ENCODE assay signal across 23 cellular contexts in genomic region chr1:91120915-91121314, GRCh38.
DNase-seq lines count a peak whose midpoint lies in the region; ATAC-seq and TF ChIP-seq lines count a peak whose summit lies in the region.
"Had no signal": no experiment of that assay in that cellular context is flagged by ENCODE, and none has a peak within 500 bp of the region (broad histone marks: within the 10 kb centered on the region; RNA-seq: fewer than 3 reads in every experiment).

No MANE protein-coding gene starts in this region.

- peak overlapping the region; percentile 20 for H2AFZ ChIP-seq in GM23338
- H2AFZ ChIP-seq: GM23248 had no signal

- H3F3A ChIP-seq in GM23338 (replicated peaks; ENCODE audit: low read depth): peaks cover 17% of the 10 kb centered on the region; the same call in 1 of the 2 replicates

- peak overlapping the region; percentile 89 for H3K27ac ChIP-seq in GM23338 (ENCODE audit: low read depth)
- no peak overlapping the region for H3K27ac ChIP-seq in body of pancreas
- H3K27ac ChIP-seq: GM23248, heart right ventricle, pancreas, sigmoid colon had no signal

- intact Hi-C loops in sciatic nerve (cut with DNase I) (no loop called here), body of pancreas (cut with DNase I) (no loop called here)

- H3K36me3 ChIP-seq in GM23338 (ENCODE audit: insufficient read depth) (no peaks in the 10 kb centered on the region), adipocyte (ENCODE audit: control insufficient read depth, insufficient read depth, low read length, severe bottlenecking) (no peaks in the 10 kb centered on the region), body of pancreas (replicated peaks in 1 of 2; ENCODE audit: insufficient read depth in 1 of 2, low read depth in 2 of 2) (no peaks in the 10 kb centered on the region)
- H3K36me3 ChIP-seq: heart right ventricle, pancreas, sigmoid colon had no signal

- TF ChIP-seq CTCF in GM23338 (conservative IDR thresholded peaks at IDR 0.05; ENCODE audit: low read depth in 2 of 2) (no peak), body of pancreas (IDR thresholded peaks at IDR 0.05) (no peak)

- no peak overlapping the region for H3K4me3 ChIP-seq in GM23338
- H3K4me3 ChIP-seq in adipocyte (ENCODE audit: low read length): no peak overlapping the region
- no peak overlapping the region for H3K4me3 ChIP-seq in body of pancreas
- H3K4me3 ChIP-seq: GM12878, GM23248, heart right ventricle, pancreas, sigmoid colon had no signal

- H3K79me2 ChIP-seq in GM23338 (replicated peaks; ENCODE audit: insufficient read depth): no peaks in the 10 kb centered on the region

- H3K9me2 ChIP-seq in GM23338 (ENCODE audit: insufficient read depth): 0 out of 2 replicates have a peak, but pooled peaks cover 3% of the 10 kb centered on the region

- peaks cover 68% of the 10 kb centered on the region for H3K4me1 ChIP-seq in GM23338 (ENCODE audit: insufficient read depth)
- H3K4me1 ChIP-seq in adipocyte (ENCODE audit: control insufficient read depth, insufficient read depth, low read length): peaks cover 20% of the 10 kb centered on the region
- H3K4me1 ChIP-seq in body of pancreas: no peaks in the 10 kb centered on the region
- H3K4me1 ChIP-seq: heart right ventricle, pancreas had no signal

- peak; percentile 45 for ATAC-seq in GM23338
- ATAC-seq in sciatic nerve: peak; percentile 51
- ATAC-seq in GM18519 (IDR thresholded peaks at IDR 0.05; ENCODE audit: low FRiP score, unreplicated experiment): no peak
- no peak for ATAC-seq in body of pancreas
- ATAC-seq: activated CD4-positive, alpha-beta T cell treated with anti-CD3 and anti-CD28 coated beads for 36 hours; GM12878; heart right ventricle; naive thymus-derived CD4-positive, alpha-beta T cell; pancreas had no signal

- WGBS in body of pancreas, 2 donors: 48 to 61% methylated on average over 1 of the region's 1 CpG

- H3K4me3 Mint-ChIP-seq in GM23338: no peak overlapping the region
- H3K4me3 Mint-ChIP-seq: activated CD4-positive, alpha-beta T cell treated with anti-CD3 and anti-CD28 coated beads for 36 hours; activated naive CD4-positive, alpha-beta T cell treated with anti-CD3 and anti-CD28 coated beads, Interleukin-2, amount 50 U/mL, for 24 hours; CD4-positive, alpha-beta T cell; memory B cell; naive thymus-derived CD4-positive, alpha-beta T cell had no signal

- no peak for TF ChIP-seq POLR2A in body of pancreas (IDR thresholded peaks at IDR 0.05)

- H3K9ac ChIP-seq in adipocyte (ENCODE audit: low read length): no peak overlapping the region
- H3K9ac ChIP-seq: GM23248 had no signal

- H3K27me3 ChIP-seq in GM23338 (ENCODE audit: insufficient read depth) (no peaks in the 10 kb centered on the region), adipocyte (replicated peaks; ENCODE audit: control insufficient read depth, insufficient read depth, low read length) (no peaks in the 10 kb centered on the region), body of pancreas (no peaks in the 10 kb centered on the region)
- H3K27me3 ChIP-seq: heart right ventricle, pancreas, sigmoid colon had no signal

- peak overlapping the region; percentile 7; the same call in 1 of the 2 replicates for H3K4me2 ChIP-seq in GM23338

- H3K36me3 Mint-ChIP-seq in GM23338 (ENCODE audit: low read depth): peaks cover 6% of the 10 kb centered on the region; the same call in 1 of the 3 replicates
- H3K36me3 Mint-ChIP-seq: activated naive CD4-positive, alpha-beta T cell treated with anti-CD3 and anti-CD28 coated beads, Interleukin-2, amount 50 U/mL, for 24 hours; memory B cell; naive thymus-derived CD4-positive, alpha-beta T cell had no signal

- DNase-seq in GM23338 (ENCODE audit: low spot score) (peak; percentile 28), adipocyte (ENCODE audit: low read depth) (peak; percentile 57), islet precursor cell (peak; percentile 67), sciatic nerve (ENCODE audit: low spot score) (no peak), occipital lobe (lab: John Stamatoyannopoulos, UW) (no peak), body of pancreas (no peak), KG1 (lab: John Stamatoyannopoulos, UW) (no peak)
- DNase-seq: activated CD4-positive, alpha-beta T cell treated with anti-CD3 and anti-CD28 coated beads for 36 hours; CD4-positive, alpha-beta T cell; DMS53; effector memory CD4-positive, alpha-beta T cell; GM23248; heart right ventricle; naive thymus-derived CD4-positive, alpha-beta T cell; NCI-H1105; NCI-H524; pancreas; sigmoid colon; SW 1271 had no signal

- H3K27me3 Mint-ChIP-seq in GM23338 (ENCODE audit: insufficient read depth, low read depth, poor library complexity): peaks cover 5% of the 10 kb centered on the region
- H3K27me3 Mint-ChIP-seq: CD4-positive, alpha-beta T cell; memory B cell had no signal

- H3K27ac Mint-ChIP-seq in GM23338: peak overlapping the region; percentile 83
- H3K27ac Mint-ChIP-seq: activated CD4-positive, alpha-beta T cell treated with anti-CD3 and anti-CD28 coated beads for 36 hours; activated naive CD4-positive, alpha-beta T cell treated with anti-CD3 and anti-CD28 coated beads, Interleukin-2, amount 50 U/mL, for 24 hours; CD4-positive, alpha-beta T cell; memory B cell; naive thymus-derived CD4-positive, alpha-beta T cell had no signal

- no peaks in the 10 kb centered on the region for H4K20me1 ChIP-seq in GM23338 (replicated peaks; ENCODE audit: insufficient read depth)

- peaks cover 64% of the 10 kb centered on the region for H3K4me1 Mint-ChIP-seq in GM23338
- H3K4me1 Mint-ChIP-seq: activated naive CD4-positive, alpha-beta T cell treated with anti-CD3 and anti-CD28 coated beads, Interleukin-2, amount 50 U/mL, for 24 hours had no signal

- no peaks in the 10 kb centered on the region; the same call in 1 of the 3 replicates for H3K9me3 Mint-ChIP-seq in GM23338
- H3K9me3 Mint-ChIP-seq: activated naive CD4-positive, alpha-beta T cell treated with anti-CD3 and anti-CD28 coated beads, Interleukin-2, amount 50 U/mL, for 24 hours; CD4-positive, alpha-beta T cell; memory B cell; naive thymus-derived CD4-positive, alpha-beta T cell had no signal

- no peaks in the 10 kb centered on the region for H3K9me3 ChIP-seq in adipocyte (ENCODE audit: control insufficient read depth, low read length)
- no peaks in the 10 kb centered on the region for H3K9me3 ChIP-seq in body of pancreas
- H3K9me3 ChIP-seq: heart right ventricle, pancreas, sigmoid colon had no signal

TF ChIP-seq in GM23338, 12 proteins besides CTCF, POLR2A, EP300 and RAD21 (continues in another document):
- TF ChIP-seq EZH2 (IDR thresholded peaks at IDR 0.05; ENCODE audit: low read depth, unreplicated experiment): no peak
- peak; percentile 11; the same call in 1 of the 2 replicates for TF ChIP-seq ZNF462 (CRISPR knock-in tag; IDR thresholded peaks at IDR 0.05)
- TF ChIP-seq POLR2AphosphoS5 (IDR thresholded peaks at IDR 0.05; ENCODE audit: low read depth): no peak

Comparison
In these comparisons a context has a peak if more than half of its experiments do, and no peak if none do; other contexts are left out.
1. ATAC-seq: peak in GM23338 (single experiment) and sciatic nerve (single experiment); none in GM18519 (single experiment) and body of pancreas (single experiment).
2. DNase-seq: peak in GM23338 (single experiment), adipocyte (single experiment) and islet precursor cell (single experiment); none in sciatic nerve (single experiment), occipital lobe (single experiment), body of pancreas (0 of 4) and KG1 (single experiment).